18 cellular contexts compared by ENCODE assay signal in the genomic region with DNA sequence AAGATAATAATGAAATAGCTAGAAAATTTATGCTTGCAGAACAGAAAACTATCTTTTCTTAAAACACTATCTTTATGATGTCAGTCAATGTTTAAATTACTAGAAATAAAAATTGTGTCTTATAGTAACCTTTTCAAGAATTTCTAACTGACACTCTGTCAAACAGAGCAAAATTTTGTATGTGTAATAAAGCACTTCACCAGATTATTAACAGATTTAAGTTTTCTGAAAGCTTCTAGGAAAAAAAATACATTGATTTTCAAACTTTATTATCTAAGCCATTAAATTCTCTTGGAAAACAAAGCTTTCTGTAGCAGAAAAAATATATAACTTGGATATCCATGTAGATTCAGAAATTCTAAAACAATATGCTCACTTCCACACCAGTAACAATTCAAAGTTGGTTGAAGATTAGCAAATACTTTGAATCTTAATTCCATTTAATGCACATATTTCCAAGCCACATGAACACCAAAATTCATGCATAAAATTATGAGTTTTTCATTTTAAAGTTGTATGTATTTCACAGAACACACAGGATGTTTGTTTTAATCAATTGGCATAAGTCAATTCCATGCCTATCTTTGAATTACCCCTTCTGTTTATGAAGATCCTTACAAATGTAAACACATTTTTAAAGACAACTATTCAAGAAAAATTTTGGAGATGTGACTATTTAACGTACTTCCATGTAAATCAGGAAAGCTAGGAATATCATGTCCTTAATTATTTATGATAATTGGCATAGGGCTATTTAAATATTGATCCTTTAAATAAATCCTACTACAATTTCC.
"Had no signal": no experiment of that assay in that cellular context is flagged by ENCODE, and none has a peak within 500 bp of the region (broad histone marks: within the 10 kb centered on the region; RNA-seq: fewer than 3 reads in every experiment).

No MANE protein-coding gene starts in this region.

- DNase-seq: activated CD4-positive, alpha-beta T cell treated with anti-CD3 and anti-CD28 coated beads for 36 hours; activated CD4-positive, alpha-beta T cell treated with anti-CD3 and anti-CD28 coated beads, Interleukin-2, amount 50 U/mL, for 48 hours; activated gamma-delta T cell; effector memory CD8-positive, alpha-beta T cell; foreskin keratinocyte; glutamatergic neuron; hypothalamus; mammary epithelial cell; nephron progenitor cell; occipital lobe; psoas muscle; right cardiac atrium; spleen; stimulated activated CD4-positive, alpha-beta T cell treated with anti-CD3 and anti-CD28 coated beads, Interleukin-4, amount 100 ng/mL, for 4 hours; stimulated activated naive B cell treated with anti-CD40 and anti-IgM and Interleukin-4, amounts not matched to agents 10 μg/mL and 1 μg/mL and 100 μg/mL, for 72 hours; T-cell had no signal

- H3K27ac ChIP-seq: foreskin keratinocyte, psoas muscle, spleen had no signal

- H3K4me1 ChIP-seq: psoas muscle, spleen had no signal

- ATAC-seq: activated CD4-positive, alpha-beta T cell treated with anti-CD3 and anti-CD28 coated beads for 36 hours; effector memory CD8-positive, alpha-beta T cell; foreskin keratinocyte; psoas muscle; right cardiac atrium; stimulated activated naive B cell treated with anti-CD40 and anti-IgM and Interleukin-4, amounts not matched to agents 10 μg/mL and 1 μg/mL and 100 μg/mL, for 72 hours; T-cell; WTC11 had no signal

- H3K27me3 ChIP-seq: cardiac muscle cell, foreskin keratinocyte had no signal

- H3K9me3 ChIP-seq: psoas muscle, spleen had no signal

- H3K36me3 ChIP-seq: spleen had no signal

- H3K4me3 ChIP-seq: cardiac muscle cell, psoas muscle, spleen had no signal
